8 cellular contexts compared by ENCODE assay signal in genomic region chr3:38028621-38029361, GRCh38. TPM values are rescaled to one million over a fixed set of nuclear protein-coding genes. Genes with fewer than 3 reads are reported as not detected.
DNase-seq lines count a peak whose midpoint lies in the region; ATAC-seq lines count a peak whose summit lies in the region.

No MANE protein-coding gene starts in this region.

- no peaks in the 10 kb centered on the region for H3K9me3 Mint-ChIP-seq in CD8-positive, alpha-beta memory T cell
- no peaks in the 10 kb centered on the region for H3K9me3 Mint-ChIP-seq in activated naive CD8-positive, alpha-beta T cell (ENCODE audit: low read depth)

- H3K9ac ChIP-seq in rectal smooth muscle tissue (ENCODE audit: low read length), result no peak overlapping the region

- no peak for DNase-seq in CD8-positive, alpha-beta memory T cell
- DNase-seq in right cardiac atrium, result peak; percentile 50 to 80 (median 75)
- no peak for DNase-seq in germinal center (ENCODE audit: low spot score)
- no peak for DNase-seq in NCI-H345 treated with DMSO at 0.1 percent for 48 hours (lab: John Stamatoyannopoulos, UW; ENCODE audit: unreplicated experiment)

- peak overlapping the region in 6 of 8 donors; percentile 31 to 92 (median 81) for H3K27ac Mint-ChIP-seq in CD8-positive, alpha-beta memory T cell
- no peak overlapping the region for H3K27ac Mint-ChIP-seq in activated naive CD8-positive, alpha-beta T cell

- no peaks in the 10 kb centered on the region for H3K36me3 ChIP-seq in CD8-positive, alpha-beta memory T cell (ENCODE audit: insufficient read depth, low read length)
- H3K36me3 ChIP-seq in rectal smooth muscle tissue (ENCODE audit: control insufficient read depth, insufficient read depth, low read length), result no peaks in the 10 kb centered on the region

- H3K4me3 ChIP-seq in CD8-positive, alpha-beta memory T cell (ENCODE audit: low read length), result no peak overlapping the region
- peak overlapping the region; percentile 85 for H3K4me3 ChIP-seq in right cardiac atrium (ENCODE audit: low read length)
- peak overlapping the region; percentile 65 for H3K4me3 ChIP-seq in rectal smooth muscle tissue (ENCODE audit: low read length)

- peaks cover 0 to 7% of the 10 kb centered on the region in 2 donors for H3K27me3 Mint-ChIP-seq in CD8-positive, alpha-beta memory T cell
- peaks cover 2% of the 10 kb centered on the region for H3K27me3 Mint-ChIP-seq in activated naive CD8-positive, alpha-beta T cell

- H3K4me1 Mint-ChIP-seq in CD8-positive, alpha-beta memory T cell, result peaks cover 31 to 61% (median 41%) of the 10 kb centered on the region in 3 donors
- H3K4me1 Mint-ChIP-seq in activated naive CD8-positive, alpha-beta T cell (ENCODE audit: low read depth), result peaks cover 24% of the 10 kb centered on the region

- peak overlapping the region; percentile 68 to 90 (median 80) for H3K4me3 Mint-ChIP-seq in CD8-positive, alpha-beta memory T cell
- H3K4me3 Mint-ChIP-seq in activated naive CD8-positive, alpha-beta T cell, result peak overlapping the region; percentile 77

- intact Hi-C loops in right cardiac atrium (cut with DNase I), result no loop called here

- ATAC-seq in right cardiac atrium (peak; percentile 2 to 7), GM21390 (IDR thresholded peaks at IDR 0.05; ENCODE audit: unreplicated experiment) (no peak), GM18868 (IDR thresholded peaks at IDR 0.05; ENCODE audit: unreplicated experiment) (no peak)

- CTCF ChIA-PET in CD8-positive, alpha-beta memory T cell (lab: Charles Lee), result interaction anchor here (0.9 to 1.4 kb wide), 2 partner anchors 25 to 32 kb away, joined by 3 to 7 read pairs; no protein-coding TSS in a partner anchor

- peaks cover 43% of the 10 kb centered on the region for H3K4me1 ChIP-seq in CD8-positive, alpha-beta memory T cell (ENCODE audit: insufficient read depth, low read length)
- H3K4me1 ChIP-seq in right cardiac atrium (ENCODE audit: control insufficient read depth, insufficient read depth, low read length), result no peaks in the 10 kb centered on the region
- H3K4me1 ChIP-seq in rectal smooth muscle tissue (ENCODE audit: control insufficient read depth, insufficient read depth, low read length), result peaks cover 8% of the 10 kb centered on the region

- H3K27ac ChIP-seq in CD8-positive, alpha-beta memory T cell (ENCODE audit: low read depth, low read length), result no peak overlapping the region
- peak overlapping the region; percentile 43 for H3K27ac ChIP-seq in right cardiac atrium (ENCODE audit: low read length)
- H3K27ac ChIP-seq in rectal smooth muscle tissue (ENCODE audit: low read depth, low read length), result peak overlapping the region; percentile 69

- H3K9me3 ChIP-seq in CD8-positive, alpha-beta memory T cell (ENCODE audit: low read length), result no peaks in the 10 kb centered on the region
- H3K9me3 ChIP-seq in right cardiac atrium (ENCODE audit: control insufficient read depth, low read length), result no peaks in the 10 kb centered on the region

- POLR2A ChIA-PET in CD8-positive, alpha-beta memory T cell (lab: Charles Lee), result interaction anchor here (0.7 to 3.0 kb wide), 2 partner anchors 11 to 108 kb away, joined by 3 to 22 read pairs; partner anchors contain the start of genes ACAA1 and DLEC1

- peaks cover 0 to 11% (median 0%) of the 10 kb centered on the region in 3 donors for H3K36me3 Mint-ChIP-seq in CD8-positive, alpha-beta memory T cell
- no peaks in the 10 kb centered on the region for H3K36me3 Mint-ChIP-seq in activated naive CD8-positive, alpha-beta T cell

- WGBS in right cardiac atrium, result 14% methylated on average over 45 of the region's 45 CpGs

- peaks cover 8% of the 10 kb centered on the region for H3K27me3 ChIP-seq in CD8-positive, alpha-beta memory T cell (ENCODE audit: insufficient read depth, low read length, poor library complexity, severe bottlenecking)
- H3K27me3 ChIP-seq in right cardiac atrium (ENCODE audit: control insufficient read depth, insufficient read depth) (no peaks in the 10 kb centered on the region), rectal smooth muscle tissue (ENCODE audit: control insufficient read depth, insufficient read depth, low read length) (peaks cover 4% of the 10 kb centered on the region)

RNA-seq across cellular contexts. Expression of gene PLCD1, which starts 0.7 kb away (rescaled TPM):
- 10 to 100 TPM; 12.8 to 18.5 TPM for total RNA-seq in CD8-positive, alpha-beta memory T cell
- polyA plus RNA-seq in CD8-positive, alpha-beta memory T cell, result 36.4 TPM
- total RNA-seq in right cardiac atrium, result 10 to 100 TPM; 12.1 to 17.7 (median 15.2) TPM
- 11.2 TPM for polyA plus RNA-seq in right cardiac atrium

RNA-seq across cellular contexts. Expression of gene DLEC1, which starts 10.2 kb away (rescaled TPM):
- 1 to 10 TPM; 1.0 to 1.3 TPM for total RNA-seq in CD8-positive, alpha-beta memory T cell
- 0.56 TPM for polyA plus RNA-seq in CD8-positive, alpha-beta memory T cell
- total RNA-seq in right cardiac atrium, result 1 to 10 TPM in 1 of 4 donors, under 1 TPM in 3; 0.23 to 1.0 (median 0.61) TPM
- polyA plus RNA-seq in right cardiac atrium, result 0.48 TPM

RNA-seq across cellular contexts. Expression of gene VILL, which starts 38.2 kb away (rescaled TPM):
- total RNA-seq in CD8-positive, alpha-beta memory T cell, result 10 to 100 TPM; 14.7 to 15.8 TPM
- polyA plus RNA-seq in CD8-positive, alpha-beta memory T cell, result 16.8 TPM
- 1 to 10 TPM; 4.0 to 9.7 (median 8.8) TPM for total RNA-seq in right cardiac atrium
- 5.4 TPM for polyA plus RNA-seq in right cardiac atrium

Comparison
In these comparisons a context has a peak if more than half of its experiments do, and no peak if none do; other contexts are left out.
1. DNase-seq: peak in right cardiac atrium (3 of 3); none in CD8-positive, alpha-beta memory T cell (0 of 5), germinal center (single experiment) and NCI-H345 treated with DMSO at 0.1 percent for 48 hours (single experiment).
2. ATAC-seq: peak in right cardiac atrium (2 of 2); none in GM21390 (single experiment) and GM18868 (single experiment).